In genomic region chr10:22319559-22320558, GRCh38 we compare ENCODE assay signal across 8 cellular contexts. TPM values are rescaled to one million over a fixed set of nuclear protein-coding genes. Genes with fewer than 3 reads are reported as not detected.
A peak's percentile ranks its signal among the peaks of the same experiment; 100 is the strongest.
DNase-seq lines count a peak whose midpoint lies in the region; ATAC-seq, FAIRE-seq and TF ChIP-seq lines count a peak whose summit lies in the region.

No MANE protein-coding gene starts in this region.

- peaks cover 28% of the 10 kb centered on the region for H4K20me1 ChIP-seq in astrocyte (ENCODE audit: insufficient read depth, low read length)

- WGBS in lung, 2 donors = 23 to 27% methylated on average over 37 to 40 of the region's 40 CpGs

- peak overlapping the region; percentile 14 for H2AFZ ChIP-seq in astrocyte (ENCODE audit: low read depth, low read length)

- DNase-seq in BJ (ENCODE audit: low read depth) (no peak), HL-60 (ENCODE audit: low read depth in 1 of 2, low spot score in 1 of 2) (no peak), astrocyte (ENCODE audit: low read depth) (no peak), lung (ENCODE audit: low spot score) (no peak), type B pancreatic cell (ENCODE audit: extremely low spot score, unreplicated experiment) (no peak), NCI-H187 (lab: John Stamatoyannopoulos, UW) (no peak), DMS79 treated with DMSO at 0.1 percent for 48 hours (lab: John Stamatoyannopoulos, UW) (no peak)

- H3K9me3 ChIP-seq in astrocyte (ENCODE audit: insufficient read depth, low read depth, low read length) (no peaks in the 10 kb centered on the region), lung (ENCODE audit: control insufficient read depth in 2 of 2, insufficient read depth in 1 of 2, low read length in 1 of 2) (no peaks in the 10 kb centered on the region)

- H3K4me1 ChIP-seq in astrocyte (ENCODE audit: insufficient read depth, low read length) = peaks cover 25% of the 10 kb centered on the region
- H3K4me1 ChIP-seq in lung (ENCODE audit: control insufficient read depth in 2 of 2, insufficient read depth in 2 of 2, low read length in 2 of 2) = peaks cover 0 to 21% of the 10 kb centered on the region in 2 donors

- peaks cover 46% of the 10 kb centered on the region for H3K79me2 ChIP-seq in astrocyte (ENCODE audit: insufficient read depth, low read length)

- peaks cover 2% of the 10 kb centered on the region for H3K36me3 Mint-ChIP-seq in astrocyte (ENCODE audit: low read depth, unreplicated experiment)
- H3K36me3 Mint-ChIP-seq in type B pancreatic cell = peaks cover 4% of the 10 kb centered on the region

- H3K36me3 ChIP-seq in BJ (ENCODE audit: control insufficient read depth, insufficient read depth, low read length) (no peaks in the 10 kb centered on the region), astrocyte (ENCODE audit: insufficient read depth, low read length) (no peaks in the 10 kb centered on the region), lung (ENCODE audit: control insufficient read depth in 2 of 2, insufficient read depth in 2 of 2, low read length in 2 of 2) (no peaks in the 10 kb centered on the region)

- H3K4me1 Mint-ChIP-seq in astrocyte (ENCODE audit: low read depth, unreplicated experiment) (peaks cover 19% of the 10 kb centered on the region), type B pancreatic cell (ENCODE audit: unreplicated experiment) (peaks cover 54% of the 10 kb centered on the region)

- H3K27me3 Mint-ChIP-seq in astrocyte (ENCODE audit: low read depth, unreplicated experiment) (peaks cover 42% of the 10 kb centered on the region), type B pancreatic cell (peaks cover 67% of the 10 kb centered on the region)

- TF ChIP-seq CTCF in BJ (IDR thresholded peaks at IDR 0.05; ENCODE audit: insufficient read depth, low read depth, low read length) = no peak
- no peak for TF ChIP-seq CTCF in HL-60 (IDR thresholded peaks at IDR 0.05; ENCODE audit: insufficient read depth, low read length)
- no peak for TF ChIP-seq CTCF in astrocyte (IDR thresholded peaks at IDR 0.05; ENCODE audit: insufficient read depth, low read depth, low read length)
- TF ChIP-seq CTCF in lung (IDR thresholded peaks at IDR 0.05; ENCODE audit: control extremely low read depth, extremely low read depth) = no peak
- peak; percentile 48 for TF ChIP-seq CTCF in type B pancreatic cell (conservative IDR thresholded peaks at IDR 0.05)

- peak overlapping the region; percentile 80 for H3K4me2 ChIP-seq in astrocyte (ENCODE audit: low read length)

- H3K27ac ChIP-seq in HL-60 (replicated peaks) = peak overlapping the region; percentile 57
- H3K27ac ChIP-seq in astrocyte (ENCODE audit: low read depth, low read length) = no peak overlapping the region
- peak overlapping the region; percentile 80 to 91 for H3K27ac ChIP-seq in lung (ENCODE audit: low read depth in 1 of 2, low read length in 1 of 2)

- no peaks in the 10 kb centered on the region for H3K9me3 Mint-ChIP-seq in astrocyte (ENCODE audit: unreplicated experiment)
- no peaks in the 10 kb centered on the region for H3K9me3 Mint-ChIP-seq in type B pancreatic cell

- POLR2A ChIA-PET in BJ (lab: Charles Lee) = no interaction called here

- peak overlapping the region; percentile 64 for H3K9ac ChIP-seq in astrocyte (ENCODE audit: low read length)

- H3K27ac Mint-ChIP-seq in astrocyte (ENCODE audit: unreplicated experiment) = peak overlapping the region; percentile 21
- H3K27ac Mint-ChIP-seq in type B pancreatic cell = peak overlapping the region; percentile 92

- H3K27me3 ChIP-seq in BJ (ENCODE audit: control insufficient read depth, insufficient read depth, low read length) = peaks cover 14% of the 10 kb centered on the region
- H3K27me3 ChIP-seq in HL-60 (ENCODE audit: insufficient read depth, poor library complexity, severe bottlenecking) = peaks cover 5% of the 10 kb centered on the region
- H3K27me3 ChIP-seq in astrocyte (ENCODE audit: insufficient read depth, low read length) = peaks cover 30% of the 10 kb centered on the region
- no peaks in the 10 kb centered on the region for H3K27me3 ChIP-seq in lung (ENCODE audit: control insufficient read depth, insufficient read depth)

- CTCF ChIA-PET in BJ (lab: Yijun Ruan, JAX) = no interaction called here

- H3K4me3 ChIP-seq in BJ (ENCODE audit: low read depth, low read length) = peak overlapping the region; percentile 74
- H3K4me3 ChIP-seq in HL-60 (replicated peaks; ENCODE audit: insufficient read depth, low read length) = peak overlapping the region; percentile 20
- peak overlapping the region; percentile 50 for H3K4me3 ChIP-seq in astrocyte (ENCODE audit: insufficient read depth, low read depth, low read length)
- peak overlapping the region; percentile 39 for H3K4me3 ChIP-seq in lung

- no peak for FAIRE-seq in astrocyte (lab: Jason Lieb, UNC)

- ATAC-seq in lung (ENCODE audit: insufficient read depth, low FRiP score) (no peak), GM21381 (IDR thresholded peaks at IDR 0.05; ENCODE audit: unreplicated experiment) (no peak)

- H3K4me3 Mint-ChIP-seq in astrocyte (ENCODE audit: unreplicated experiment) = peak overlapping the region; percentile 88
- peak overlapping the region; percentile 94 for H3K4me3 Mint-ChIP-seq in type B pancreatic cell

RNA-seq across cellular contexts. Expression of gene BMI1, which starts 1.0 kb away (rescaled TPM):
- 20.3 and 44.3 TPM in 2 replicates for polyA plus RNA-seq in BJ (2011; rRNA removed)
- polyA minus RNA-seq in BJ (2011; rRNA and poly(A)+ RNA removed) = 23.2 and 36.4 TPM in 2 replicates
- 29.7 and 30.8 TPM in 2 replicates for total RNA-seq in astrocyte
- 10 to 100 TPM; 40.8 to 81.1 TPM for total RNA-seq in lung
- 10 to 100 TPM; 21.9 to 22.5 TPM for polyA plus RNA-seq in lung
- total RNA-seq in type B pancreatic cell (ENCODE audit: low replicate concordance) = 28.9 and 36.6 TPM in 2 replicates

RNA-seq across cellular contexts. Expression of gene COMMD3, which starts 3.7 kb away (rescaled TPM):
- polyA plus RNA-seq in BJ (2011; rRNA removed) (20.9 and 45.9 TPM in 2 replicates), lung (10 to 100 TPM; 40.6 to 61.2 TPM)
- 3.0 and 3.2 TPM in 2 replicates for polyA minus RNA-seq in BJ (2011; rRNA and poly(A)+ RNA removed)
- total RNA-seq in astrocyte (28.0 and 28.8 TPM in 2 replicates), lung (10 to 100 TPM; 51.2 to 70.3 TPM), type B pancreatic cell (ENCODE audit: low replicate concordance) (42.5 and 51.3 TPM in 2 replicates)

RNA-seq across cellular contexts. Expression of gene SPAG6, which starts 25.4 kb away (rescaled TPM):
- not detected in 2 replicates for polyA plus RNA-seq in BJ (2011; rRNA removed)
- not detected in 2 replicates for polyA minus RNA-seq in BJ (2011; rRNA and poly(A)+ RNA removed)
- total RNA-seq in astrocyte = not detected in 2 replicates
- total RNA-seq in lung = 10 to 100 TPM; 34.2 to 40.1 TPM
- 10 to 100 TPM; 12.2 to 13.1 TPM for polyA plus RNA-seq in lung
- total RNA-seq in type B pancreatic cell (ENCODE audit: low replicate concordance) = 1.9 and 6.6 TPM in 2 replicates

Comparison
In these comparisons a context has a peak if more than half of its experiments do, and no peak if none do; other contexts are left out.
1. H3K4me3 ChIP-seq: peak in every context shown above with its lines; median percentile 74 in BJ; 50 in astrocyte; 39 in lung; 20 in HL-60.